In the genomic region with DNA sequence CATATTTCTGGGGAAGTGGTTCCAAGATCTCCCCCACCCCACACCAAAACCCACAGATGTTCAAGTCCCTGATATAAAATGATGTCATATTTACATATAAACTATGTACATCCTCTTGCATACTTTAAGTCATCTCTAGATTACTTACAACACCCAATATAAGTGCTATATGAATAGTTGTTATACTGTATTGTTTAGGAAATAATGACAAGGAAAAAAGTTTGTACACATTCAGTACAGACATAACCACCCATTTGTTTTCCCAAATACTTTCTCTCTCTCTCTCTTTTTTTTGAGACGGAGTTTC, we compare ENCODE assay signal across 1 cellular context.
TF ChIP-seq lines count a peak whose summit lies in the region.

No MANE protein-coding gene starts in this region.

TF ChIP-seq in SK-N-SH, 30 proteins besides CTCF, POLR2A, EP300 and RAD21 (continued from another document):
- TF ChIP-seq, protein P1, sequence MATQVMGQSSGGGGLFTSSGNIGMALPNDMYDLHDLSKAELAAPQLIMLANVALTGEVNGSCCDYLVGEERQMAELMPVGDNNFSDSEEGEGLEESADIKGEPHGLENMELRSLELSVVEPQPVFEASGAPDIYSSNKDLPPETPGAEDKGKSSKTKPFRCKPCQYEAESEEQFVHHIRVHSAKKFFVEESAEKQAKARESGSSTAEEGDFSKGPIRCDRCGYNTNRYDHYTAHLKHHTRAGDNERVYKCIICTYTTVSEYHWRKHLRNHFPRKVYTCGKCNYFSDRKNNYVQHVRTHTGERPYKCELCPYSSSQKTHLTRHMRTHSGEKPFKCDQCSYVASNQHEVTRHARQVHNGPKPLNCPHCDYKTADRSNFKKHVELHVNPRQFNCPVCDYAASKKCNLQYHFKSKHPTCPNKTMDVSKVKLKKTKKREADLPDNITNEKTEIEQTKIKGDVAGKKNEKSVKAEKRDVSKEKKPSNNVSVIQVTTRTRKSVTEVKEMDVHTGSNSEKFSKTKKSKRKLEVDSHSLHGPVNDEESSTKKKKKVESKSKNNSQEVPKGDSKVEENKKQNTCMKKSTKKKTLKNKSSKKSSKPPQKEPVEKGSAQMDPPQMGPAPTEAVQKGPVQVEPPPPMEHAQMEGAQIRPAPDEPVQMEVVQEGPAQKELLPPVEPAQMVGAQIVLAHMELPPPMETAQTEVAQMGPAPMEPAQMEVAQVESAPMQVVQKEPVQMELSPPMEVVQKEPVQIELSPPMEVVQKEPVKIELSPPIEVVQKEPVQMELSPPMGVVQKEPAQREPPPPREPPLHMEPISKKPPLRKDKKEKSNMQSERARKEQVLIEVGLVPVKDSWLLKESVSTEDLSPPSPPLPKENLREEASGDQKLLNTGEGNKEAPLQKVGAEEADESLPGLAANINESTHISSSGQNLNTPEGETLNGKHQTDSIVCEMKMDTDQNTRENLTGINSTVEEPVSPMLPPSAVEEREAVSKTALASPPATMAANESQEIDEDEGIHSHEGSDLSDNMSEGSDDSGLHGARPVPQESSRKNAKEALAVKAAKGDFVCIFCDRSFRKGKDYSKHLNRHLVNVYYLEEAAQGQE (IDR thresholded peaks at IDR 0.05; ENCODE audit: low read depth, low read length) = no peak
- TF ChIP-seq RXRA (IDR thresholded peaks at IDR 0.05; ENCODE audit: borderline replicate concordance, low read depth) (no peak), NRF1 (IDR thresholded peaks at IDR 0.05; ENCODE audit: low read depth, low read length) (no peak)
TF ChIP-seq in SK-N-SH: peak in this region for 0.
